11 cellular contexts compared by ENCODE assay signal in the genomic region with DNA sequence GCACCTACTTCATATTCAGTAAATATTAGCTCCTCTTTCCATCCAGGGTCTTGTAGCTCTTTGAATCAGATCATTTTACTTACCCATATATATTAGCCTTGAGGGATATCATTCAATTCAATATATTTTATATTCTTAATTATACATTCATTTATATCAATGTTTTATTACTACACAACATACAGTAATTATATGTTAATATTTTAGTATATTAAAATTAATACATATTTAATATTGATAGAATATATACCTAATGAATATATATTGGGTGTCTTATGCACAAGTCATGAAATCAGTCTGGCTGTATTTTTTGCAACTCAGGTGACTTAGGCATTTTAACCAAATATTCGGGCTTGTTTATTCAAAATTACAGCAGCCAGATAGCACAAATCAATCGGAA. TPM values are rescaled to one million over a fixed set of nuclear protein-coding genes. Genes with fewer than 3 reads are reported as not detected.
"Had no signal": no experiment of that assay in that cellular context is flagged by ENCODE, and none has a peak within 500 bp of the region (broad histone marks: within the 10 kb centered on the region; RNA-seq: fewer than 3 reads in every experiment).

No MANE protein-coding gene starts in this region.

- H3K9me3 ChIP-seq: HAP-1 had no signal

- H3K27ac ChIP-seq: GM23248 had no signal

- H3K4me1 ChIP-seq: HAP-1 had no signal

- FAIRE-seq: HTR-8/SVneo, K562 had no signal

- ATAC-seq: HCT116, K562 had no signal

- H3K9ac ChIP-seq: GM23248 had no signal

- H3K36me3 ChIP-seq: HAP-1 had no signal

- DNase-seq: GM23248, GOT3, H7, HFFc6, IMR-90, KG1 had no signal

- H3K4me3 Mint-ChIP-seq: HFFc6 had no signal

- H3K4me3 ChIP-seq: GM23248, HAP-1, K562 had no signal

- H2AFZ ChIP-seq: GM23248 had no signal

- H3K27ac Mint-ChIP-seq: HFFc6 had no signal

RNA-seq across cellular contexts. Expression of gene POU3F3, which starts 37.2 kb away (rescaled TPM):
- total RNA-seq: GM23248, H7, HFFc6, HT-29, IMR-90, K562 had no signal
- polyA plus RNA-seq: GM23248, IMR-90, K562 had no signal
